In genomic region chrX:110125435-110125834, GRCh38 we compare ENCODE assay signal across 9 cellular contexts.
DNase-seq lines count a peak whose midpoint lies in the region; ATAC-seq and TF ChIP-seq lines count a peak whose summit lies in the region.
"Had no signal": no experiment of that assay in that cellular context is flagged by ENCODE, and none has a peak within 500 bp of the region (broad histone marks: within the 10 kb centered on the region; RNA-seq: fewer than 3 reads in every experiment).

No MANE protein-coding gene starts in this region.

- TF ChIP-seq CTCF in A673 (conservative IDR thresholded peaks at IDR 0.05; ENCODE audit: low read depth, low read length) (peak; percentile 44; the same call in 1 of the 2 replicates), GM13976 (IDR thresholded peaks at IDR 0.05; ENCODE audit: borderline replicate concordance, control extremely low read depth, extremely low read depth, insufficient read depth, missing control alignments) (peak; percentile 6), gastroesophageal sphincter (IDR thresholded peaks at IDR 0.05) (peak in 1 of 4 experiments; percentile 23)

- H3K36me3 ChIP-seq in A673 (ENCODE audit: insufficient read depth, low read length, poor library complexity, severe bottlenecking) (no peaks in the 10 kb centered on the region), gastroesophageal sphincter (no peaks in the 10 kb centered on the region)

- H3K4me1 ChIP-seq in A673 (ENCODE audit: insufficient read depth, low read length, poor library complexity, severe bottlenecking) (no peaks in the 10 kb centered on the region), gastroesophageal sphincter (no peaks in the 10 kb centered on the region)

- BruUV-seq in A673 (replicated peaks; lab: Mats Ljungman, UMichigan) = no TSS peak

- POLR2A ChIA-PET in A673 (lab: Charles Lee; ENCODE audit: low non-redundant PET) = no interaction called here

- no peak for TF ChIP-seq EP300 in gastroesophageal sphincter (IDR thresholded peaks at IDR 0.05)

- in situ Hi-C loops in GM13976 (cut with MboI; ENCODE audit: low sequenced_read_pairs, unreplicated experiment) = loop anchor here (25.0 kb wide), 1 partner anchor 213 kb away; no protein-coding TSS in a partner anchor
- in situ Hi-C loops in SK-MEL-5 (cut with HindIII; ENCODE audit: low pct_unique_long_range_greater_than_20kb, low sequenced_read_pairs) = no loop called here

- H3K9me3 ChIP-seq in A673 (ENCODE audit: low read depth, low read length, poor library complexity, severe bottlenecking) = no peaks in the 10 kb centered on the region
- H3K9me3 ChIP-seq in gastroesophageal sphincter = no peaks in the 10 kb centered on the region

- no peak for TF ChIP-seq POLR2A in gastroesophageal sphincter (IDR thresholded peaks at IDR 0.05)

- H3K4me3 ChIP-seq in A673 (ENCODE audit: low read depth, low read length, poor library complexity, severe bottlenecking) = no peak overlapping the region
- H3K4me3 ChIP-seq in gastroesophageal sphincter = no peak overlapping the region

- H3K27ac ChIP-seq in A673 (ENCODE audit: low read depth, low read length, poor library complexity, severe bottlenecking) = no peak overlapping the region
- no peak overlapping the region for H3K27ac ChIP-seq in gastroesophageal sphincter

- 17% methylated on average over 1 of the region's 4 CpGs; no CpG with 5 or more reads in 1 of the 2 donors for WGBS in gastroesophageal sphincter (ENCODE audit: low coverage in 1 of 2), 2 donors

- DNase-seq in A673 (ENCODE audit: low spot score) (peak; percentile 12), GM13976 (ENCODE audit: low spot score) (no peak), SK-MEL-5 (ENCODE audit: low read depth, low spot score) (peak; percentile 14), left ventricle myocardium superior (no peak), MV-4-11 (lab: John Stamatoyannopoulos, UW) (no peak)
- no peak for DNase-seq in stimulated activated CD4-positive, alpha-beta T cell treated with anti-CD3 and anti-CD28 coated beads, Interleukin-2, amount 100 ng/mL, for 48 hours
- DNase-seq in activated naive CD4-positive, alpha-beta T cell treated with Interleukin-2 at 50 U/mL for 16 hours = no peak
- DNase-seq: SIG-M5 had no signal

- H3K27me3 ChIP-seq in A673 (replicated peaks; ENCODE audit: insufficient read depth, low read depth, low read length, poor library complexity) (no peaks in the 10 kb centered on the region), gastroesophageal sphincter (no peaks in the 10 kb centered on the region)

- intact Hi-C loops in A673 (cut with micrococcal nuclease; ENCODE audit: unreplicated experiment) (loop anchor here (2.0 kb wide), 1 partner anchor 215 kb away; no protein-coding TSS in a partner anchor), left ventricle myocardium superior (cut with micrococcal nuclease) (no loop called here)

- CTCF ChIA-PET in A673 (lab: Charles Lee) = no interaction called here

- ATAC-seq in left ventricle myocardium superior (peak; percentile 60), gastroesophageal sphincter (no peak)

Comparison
In these comparisons a context has a peak if more than half of its experiments do, and no peak if none do; other contexts are left out.
1. DNase-seq: peak in A673 (single experiment) and SK-MEL-5 (single experiment); none in GM13976 (single experiment), left ventricle myocardium superior (single experiment), MV-4-11 (single experiment), stimulated activated CD4-positive, alpha-beta T cell treated with anti-CD3 and anti-CD28 coated beads, Interleukin-2, amount 100 ng/mL, for 48 hours (0 of 2) and activated naive CD4-positive, alpha-beta T cell treated with Interleukin-2 at 50 U/mL for 16 hours (single experiment).